9 cellular contexts compared by ENCODE assay signal in genomic region chr11:34356576-34356917, GRCh38. TPM values are rescaled to one million over a fixed set of nuclear protein-coding genes. Genes with fewer than 3 reads are reported as not detected.
A peak's percentile ranks its signal among the peaks of the same experiment; 100 is the strongest.
DNase-seq lines count a peak whose midpoint lies in the region; ATAC-seq and TF ChIP-seq lines count a peak whose summit lies in the region.
"Had no signal": no experiment of that assay in that cellular context is flagged by ENCODE, and none has a peak within 500 bp of the region (broad histone marks: within the 10 kb centered on the region; RNA-seq: fewer than 3 reads in every experiment).

No MANE protein-coding gene starts in this region.

- no peaks in the 10 kb centered on the region for H3K36me3 ChIP-seq in ovary

- no peaks in the 10 kb centered on the region for H3K9me3 ChIP-seq in ovary

- H3K4me3 ChIP-seq in ovary: peak overlapping the region; percentile 63

- peak overlapping the region; percentile 85 for H3K27ac ChIP-seq in VCaP
- H3K27ac ChIP-seq in ovary: no peak overlapping the region

- no peak for TF ChIP-seq POLR2A in ovary (IDR thresholded peaks at IDR 0.05)

- intact Hi-C loops in ovary (cut with DNase I): loop anchor here in 2 of 4 donors (5.0 to 10.0 kb wide), 3 partner anchors 82 to 304 kb away; partner anchors contain the start of gene CAPRIN1 (in 1 of the 2)

- DNase-seq in NCI-H82 (lab: John Stamatoyannopoulos, UW) (peak; percentile 35), NCI-H82 treated with DMSO at 0.1 percent for 48 hours (lab: John Stamatoyannopoulos, UW; ENCODE audit: unreplicated experiment) (no peak), fibroblast of peridontal ligament (ENCODE audit: extremely low read depth) (peak; percentile 41), ovary (peak in 2 of 5 donors; percentile 48 to 54), SHP77 treated with DMSO at 0.1 percent for 48 hours (lab: John Stamatoyannopoulos, UW) (no peak), NCI-H2107 treated with DMSO at 0.1 percent for 48 hours (lab: John Stamatoyannopoulos, UW; ENCODE audit: unreplicated experiment) (no peak)
- DNase-seq: DND-41 had no signal

- no peaks in the 10 kb centered on the region for H3K27me3 ChIP-seq in ovary

- no peak for TF ChIP-seq EP300 in ovary (IDR thresholded peaks at IDR 0.05)

- ATAC-seq in HG03442 (IDR thresholded peaks at IDR 0.05; ENCODE audit: unreplicated experiment): no peak

- WGBS in ovary, 3 donors: 12 to 20% (median 13%) methylated on average over 16 to 19 of the region's 19 CpGs

- H3K4me1 ChIP-seq in ovary (ENCODE audit: insufficient read depth): peaks cover 13% of the 10 kb centered on the region

- no peak for TF ChIP-seq CTCF in VCaP (conservative IDR thresholded peaks at IDR 0.05)
- no peak for TF ChIP-seq CTCF in ovary (IDR thresholded peaks at IDR 0.05)

RNA-seq across cellular contexts. Expression of gene ABTB2, which starts 1.3 kb away (rescaled TPM):
- total RNA-seq in ovary: 1 to 10 TPM; 1.2 to 7.2 (median 2.6) TPM
- polyA plus RNA-seq in ovary: 1 to 10 TPM; 1.7 to 3.7 TPM

Comparison
In these comparisons a context has a peak if more than half of its experiments do, and no peak if none do; other contexts are left out.
1. DNase-seq: peak in NCI-H82 (single experiment) and fibroblast of peridontal ligament (single experiment); none in NCI-H82 treated with DMSO at 0.1 percent for 48 hours (single experiment), SHP77 treated with DMSO at 0.1 percent for 48 hours (single experiment) and NCI-H2107 treated with DMSO at 0.1 percent for 48 hours (single experiment).